7 cellular contexts compared by ENCODE assay signal in genomic region chr3:135867911-135868310, GRCh38.
"Had no signal": no experiment of that assay in that cellular context is flagged by ENCODE, and none has a peak within 500 bp of the region (broad histone marks: within the 10 kb centered on the region; RNA-seq: fewer than 3 reads in every experiment).

No MANE protein-coding gene starts in this region.

- H3K4me3 ChIP-seq: GM23338 had no signal

- FAIRE-seq: H1, H54, HTR-8/SVneo had no signal

- DNase-seq: H9, HCEC 1CT, KBM-7 had no signal
